In genomic region chrX:84501798-84502628, GRCh38 we compare ENCODE assay signal across 8 cellular contexts.
DNase-seq lines count a peak whose midpoint lies in the region; ATAC-seq lines count a peak whose summit lies in the region.

Gene HDX, minus strand, starts transcription at chrX:84502453. Its CDS starts 27,056 bp downstream, at chrX:84475397.

- peak; percentile 75 for DNase-seq in NCI-H2227 (lab: John Stamatoyannopoulos, UW; ENCODE audit: unreplicated experiment)
- peak; percentile 55 for DNase-seq in activated CD4-positive, alpha-beta T cell treated with anti-CD3 and anti-CD28 coated beads, Interleukin-2, amount 50 U/mL, for 1 hour
- peak; percentile 73 for DNase-seq in dedifferentiated amniotic fluid mesenchymal stem cell (ENCODE audit: extremely low spot score)
- peak; percentile 95 for DNase-seq in left kidney (ENCODE audit: low read depth, low spot score)
- peak; percentile 13 to 41 (median 27) for DNase-seq in stimulated activated CD4-positive, alpha-beta T cell treated with anti-CD3 and anti-CD28 coated beads, Interleukin-1b, Interleukin-23, amount 100 ng/mL, for 24 hours (ENCODE audit: low read depth in 4 of 4, low spot score in 1 of 4)
- no peak for DNase-seq in NK-92 treated with Interleukin-12 subunit alpha and Interleukin-12 subunit beta, amount 100 ng/mL, for 24 hours (lab: John Stamatoyannopoulos, UW)

- peak; percentile 94 for ATAC-seq in GM18502 (IDR thresholded peaks at IDR 0.05; ENCODE audit: poor library complexity, unreplicated experiment)
- peak; percentile 93 for ATAC-seq in HG02970 (IDR thresholded peaks at IDR 0.05; ENCODE audit: low FRiP score, unreplicated experiment)
